Comparison of ENCODE assay signal across 15 cellular contexts in genomic region chr5:89556215-89557009, GRCh38.
DNase-seq lines count a peak whose midpoint lies in the region; ATAC-seq and TF ChIP-seq lines count a peak whose summit lies in the region.
"Had no signal": no experiment of that assay in that cellular context is flagged by ENCODE, and none has a peak within 500 bp of the region (broad histone marks: within the 10 kb centered on the region; RNA-seq: fewer than 3 reads in every experiment).

No MANE protein-coding gene starts in this region.

- no peaks in the 10 kb centered on the region for H3K27me3 ChIP-seq in breast epithelium
- H3K27me3 ChIP-seq in Caco-2 (replicated peaks; ENCODE audit: control insufficient read depth, insufficient read depth, low read length) = no peaks in the 10 kb centered on the region
- H3K27me3 ChIP-seq: cardiac muscle cell, sigmoid colon had no signal

- no peaks in the 10 kb centered on the region for H3K4me1 Mint-ChIP-seq in MCF 10A (ENCODE audit: insufficient read depth, unreplicated experiment)
- no peaks in the 10 kb centered on the region for H3K4me1 Mint-ChIP-seq in Caco-2 (ENCODE audit: low read depth, unreplicated experiment)

- no peak overlapping the region for H3K27ac ChIP-seq in breast epithelium
- H3K27ac ChIP-seq: cardiac muscle cell, sigmoid colon had no signal

- DNase-seq in MCF 10A (ENCODE audit: unreplicated experiment) = peak; percentile 82
- DNase-seq in breast epithelium (ENCODE audit: low spot score in 2 of 2) = no peak
- DNase-seq in fibroblast of pulmonary artery (ENCODE audit: low read depth) = peak; percentile 74
- DNase-seq in OCI-M2 (lab: John Stamatoyannopoulos, UW; ENCODE audit: unreplicated experiment) = no peak
- DNase-seq in Caco-2 = no peak
- DNase-seq: AML-193, KBM-7, mesendoderm, NCI-H524, sigmoid colon had no signal

- no peak for TF ChIP-seq CTCF in MCF 10A (IDR thresholded peaks at IDR 0.05; ENCODE audit: unreplicated experiment)
- TF ChIP-seq CTCF in breast epithelium (IDR thresholded peaks at IDR 0.05) = no peak
- no peak for TF ChIP-seq CTCF in fibroblast of pulmonary artery (IDR thresholded peaks at IDR 0.05; ENCODE audit: low read length, missing control alignments)
- no peak for TF ChIP-seq CTCF in Caco-2 (IDR thresholded peaks at IDR 0.05; ENCODE audit: insufficient read depth in 1 of 2, low read depth in 1 of 2, low read length in 1 of 2, severe bottlenecking in 1 of 2, unreplicated experiment in 1 of 2)

- ATAC-seq in SK-N-SH treated with all-trans-retinoic acid at 6 μM for 48 hours (peak; percentile 73), HG03442 (IDR thresholded peaks at IDR 0.05; ENCODE audit: unreplicated experiment) (no peak), GM21423 (IDR thresholded peaks at IDR 0.05; ENCODE audit: unreplicated experiment) (no peak)

- no peak overlapping the region for H3K27ac Mint-ChIP-seq in MCF 10A (ENCODE audit: low read depth, unreplicated experiment)
- no peak overlapping the region for H3K27ac Mint-ChIP-seq in Caco-2 (ENCODE audit: unreplicated experiment)
- H3K27ac Mint-ChIP-seq: T-helper 1 cell treated with Interleukin-12 subunit alpha and Interleukin-12 subunit beta and Interleukin-4 antibody, amounts not matched to agents 30 μg/mL and 1 μg/mL, for 36 hours had no signal

- H3K9me3 ChIP-seq in breast epithelium = no peaks in the 10 kb centered on the region
- no peaks in the 10 kb centered on the region for H3K9me3 ChIP-seq in Caco-2
- H3K9me3 ChIP-seq: sigmoid colon had no signal

- CTCF ChIA-PET in MCF 10A (lab: Yijun Ruan, JAX) = interaction anchor here (0.6 kb wide), 1 partner anchor 1515 kb away, joined by 3 read pairs; no protein-coding TSS in a partner anchor
- CTCF ChIA-PET in Caco-2 (lab: Charles Lee) = no interaction called here

- no peak overlapping the region for H3K4me3 Mint-ChIP-seq in MCF 10A (ENCODE audit: unreplicated experiment)
- no peak overlapping the region for H3K4me3 Mint-ChIP-seq in Caco-2 (ENCODE audit: unreplicated experiment)
- H3K4me3 Mint-ChIP-seq: T-helper 1 cell treated with Interleukin-12 subunit alpha and Interleukin-12 subunit beta and Interleukin-4 antibody, amounts not matched to agents 30 μg/mL and 1 μg/mL, for 36 hours had no signal

- no peak for TF ChIP-seq POLR2A in breast epithelium (IDR thresholded peaks at IDR 0.05)

- no peaks in the 10 kb centered on the region for H3K27me3 Mint-ChIP-seq in MCF 10A (ENCODE audit: insufficient read depth, unreplicated experiment)
- no peaks in the 10 kb centered on the region for H3K27me3 Mint-ChIP-seq in Caco-2 (ENCODE audit: insufficient read depth, unreplicated experiment)

- no peak overlapping the region for H3K4me3 ChIP-seq in breast epithelium
- no peak overlapping the region for H3K4me3 ChIP-seq in fibroblast of pulmonary artery (replicated peaks; ENCODE audit: low read depth, low read length)
- H3K4me3 ChIP-seq in Caco-2 (ENCODE audit: low read depth, low read length) = no peak overlapping the region
- H3K4me3 ChIP-seq: cardiac muscle cell, sigmoid colon had no signal

- no peaks in the 10 kb centered on the region for H3K36me3 ChIP-seq in breast epithelium
- no peaks in the 10 kb centered on the region for H3K36me3 ChIP-seq in Caco-2 (ENCODE audit: control insufficient read depth, insufficient read depth, low read length)
- H3K36me3 ChIP-seq: cardiac muscle cell, sigmoid colon had no signal

- no TSS peak for BruUV-seq in MCF 10A (replicated peaks; lab: Mats Ljungman, UMichigan)
- BruUV-seq in Caco-2 (replicated peaks; lab: Mats Ljungman, UMichigan) = no TSS peak

- POLR2A ChIA-PET in MCF 10A (lab: Yijun Ruan, JAX) = no interaction called here
- POLR2A ChIA-PET in Caco-2 (lab: Charles Lee) = no interaction called here

- no peaks in the 10 kb centered on the region for H3K4me1 ChIP-seq in breast epithelium
- no peaks in the 10 kb centered on the region for H3K4me1 ChIP-seq in Caco-2
- H3K4me1 ChIP-seq: sigmoid colon had no signal

- no peaks in the 10 kb centered on the region for H3K36me3 Mint-ChIP-seq in MCF 10A (ENCODE audit: insufficient read depth, unreplicated experiment)
- H3K36me3 Mint-ChIP-seq in Caco-2 (ENCODE audit: insufficient read depth, unreplicated experiment) = no peaks in the 10 kb centered on the region

- H3K9me3 Mint-ChIP-seq in MCF 10A (ENCODE audit: unreplicated experiment) = no peaks in the 10 kb centered on the region
- no peaks in the 10 kb centered on the region for H3K9me3 Mint-ChIP-seq in Caco-2 (ENCODE audit: unreplicated experiment)
- H3K9me3 Mint-ChIP-seq: T-helper 1 cell treated with Interleukin-12 subunit alpha and Interleukin-12 subunit beta and Interleukin-4 antibody, amounts not matched to agents 30 μg/mL and 1 μg/mL, for 36 hours had no signal

- intact Hi-C loops in MCF 10A (cut with micrococcal nuclease) = no loop called here
- intact Hi-C loops in breast epithelium (cut with DNase I; ENCODE audit: low total_unique reads) = no loop called here
- intact Hi-C loops in Caco-2 (cut with micrococcal nuclease; ENCODE audit: unreplicated experiment) = no loop called here

TF ChIP-seq in SK-N-SH treated with all-trans-retinoic acid at 6 μM for 48 hours, 23 proteins besides CTCF, POLR2A, EP300 and RAD21:
- TF ChIP-seq SNAI2 (CRISPR knock-in tag; IDR thresholded peaks at IDR 0.05) (no peak), TCF4 (CRISPR knock-in tag; IDR thresholded peaks at IDR 0.05; ENCODE audit: borderline replicate concordance) (no peak), CSRNP3 (CRISPR knock-in tag; IDR thresholded peaks at IDR 0.05) (no peak), BACH2 (CRISPR knock-in tag; IDR thresholded peaks at IDR 0.05; ENCODE audit: borderline replicate concordance) (no peak), PATZ1 (CRISPR knock-in tag; IDR thresholded peaks at IDR 0.05; ENCODE audit: borderline replicate concordance) (no peak), ZC3H10 (CRISPR knock-in tag; IDR thresholded peaks at IDR 0.05) (peak; percentile 38; the same call in 1 of the 2 replicates)

Comparison
In these comparisons a context has a peak if more than half of its experiments do, and no peak if none do; other contexts are left out.
1. DNase-seq: peak in MCF 10A (single experiment) and fibroblast of pulmonary artery (single experiment); none in breast epithelium (0 of 2), OCI-M2 (single experiment) and Caco-2 (0 of 2).